In the genomic region with DNA sequence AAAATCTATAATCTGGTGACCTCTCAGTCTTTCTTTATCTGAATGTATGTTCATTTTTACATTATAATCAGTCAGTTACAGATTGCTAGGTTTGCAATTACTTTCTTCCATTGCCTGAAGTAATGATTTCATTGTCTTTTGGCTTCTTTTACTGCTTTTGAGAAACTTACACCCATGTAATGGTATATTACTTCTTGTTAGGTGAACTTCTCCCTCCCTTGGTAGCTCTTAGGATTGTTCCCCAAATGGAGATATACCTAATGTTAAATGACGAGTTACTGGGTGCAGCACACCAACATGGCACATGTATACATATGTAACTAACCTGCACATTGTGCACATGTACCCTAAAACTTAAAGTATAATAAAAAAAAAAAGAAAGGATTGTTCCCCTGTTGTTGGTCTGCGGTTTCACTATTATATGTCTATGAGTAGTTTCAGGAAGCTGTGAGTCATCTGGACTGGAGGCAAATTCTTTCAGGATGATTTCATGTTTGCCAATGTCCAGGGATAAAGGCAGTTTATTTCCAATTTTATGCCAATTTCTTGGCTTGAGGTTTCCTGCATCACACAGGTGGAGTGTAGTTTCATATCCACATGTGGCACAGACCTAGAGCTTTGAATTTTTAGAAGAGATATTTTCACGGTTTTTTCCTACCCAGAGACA, we compare ENCODE assay signal across 15 cellular contexts. TPM values are rescaled to one million over a fixed set of nuclear protein-coding genes. Genes with fewer than 3 reads are reported as not detected.
DNase-seq lines count a peak whose midpoint lies in the region; ATAC-seq, FAIRE-seq and TF ChIP-seq lines count a peak whose summit lies in the region.
"Had no signal": no experiment of that assay in that cellular context is flagged by ENCODE, and none has a peak within 500 bp of the region (broad histone marks: within the 10 kb centered on the region; RNA-seq: fewer than 3 reads in every experiment).

No MANE protein-coding gene starts in this region.

- no peak overlapping the region for H3K4me3 ChIP-seq in AG04449 (ENCODE audit: low read depth, low read length)
- no peak overlapping the region for H3K4me3 ChIP-seq in effector memory CD4-positive, alpha-beta T cell (ENCODE audit: insufficient read depth, low read depth, low read length, poor library complexity, severe bottlenecking)
- H3K4me3 ChIP-seq in Peyer's patch, result no peak overlapping the region
- H3K4me3 ChIP-seq: lung, right lobe of liver had no signal

- no peak overlapping the region for H3K27ac ChIP-seq in effector memory CD4-positive, alpha-beta T cell (ENCODE audit: insufficient read depth, low read length, poor library complexity, severe bottlenecking)
- H3K27ac ChIP-seq in Peyer's patch, result no peak overlapping the region
- H3K27ac ChIP-seq: right lobe of liver had no signal

- no peaks in the 10 kb centered on the region for H3K4me1 ChIP-seq in effector memory CD4-positive, alpha-beta T cell (ENCODE audit: control insufficient read depth, insufficient read depth, low read length, poor library complexity, severe bottlenecking)
- H3K4me1 ChIP-seq in Peyer's patch, result no peaks in the 10 kb centered on the region
- H3K4me1 ChIP-seq: right lobe of liver had no signal

- no peaks in the 10 kb centered on the region for H3K9me3 ChIP-seq in effector memory CD4-positive, alpha-beta T cell (ENCODE audit: control insufficient read depth, low read length)
- no peaks in the 10 kb centered on the region for H3K9me3 ChIP-seq in Peyer's patch
- H3K9me3 ChIP-seq: right lobe of liver had no signal

- POLR2A ChIA-PET in AG04449 (lab: Yijun Ruan, JAX), result interaction anchor here (0.8 kb wide), 1 partner anchor 44 kb away, joined by 3 read pairs; a partner anchor contains a TSS

- H3K27me3 ChIP-seq in effector memory CD4-positive, alpha-beta T cell (replicated peaks; ENCODE audit: control insufficient read depth, insufficient read depth, low read length, poor library complexity, severe bottlenecking), result no peaks in the 10 kb centered on the region
- H3K27me3 ChIP-seq in Peyer's patch, result no peaks in the 10 kb centered on the region
- H3K27me3 ChIP-seq: right lobe of liver had no signal

- DNase-seq in AG04449 (ENCODE audit: low read depth, low spot score) (peak; percentile 14), HTR-8/SVneo (ENCODE audit: insufficient read length, low spot score) (peak; percentile 4), astrocyte of the hippocampus (ENCODE audit: low read depth, low spot score) (peak; percentile 71), iris pigment epithelial cell (ENCODE audit: low read depth) (peak; percentile 76), COLO668 (lab: John Stamatoyannopoulos, UW; ENCODE audit: unreplicated experiment) (no peak), Peyer's patch (no peak)
- DNase-seq in effector memory CD4-positive, alpha-beta T cell, result no peak
- DNase-seq: activated CD4-positive, alpha-beta memory T cell treated with anti-CD3 and anti-CD28 coated beads for 36 hours; activated naive CD4-positive, alpha-beta T cell treated with anti-CD3 and anti-CD28 coated beads, Interleukin-2, amount 50 U/mL, for 16 hours; NCI-H2171 treated with DMSO at 0.1 percent for 48 hours; right lobe of liver had no signal

- FAIRE-seq in HTR-8/SVneo (lab: Jason Lieb, UNC), result no peak
- FAIRE-seq: HepG2 had no signal

- CTCF ChIA-PET in AG04449 (lab: Yijun Ruan, JAX), result no interaction called here

- no peak for ATAC-seq in GM21723 (IDR thresholded peaks at IDR 0.05; ENCODE audit: unreplicated experiment)
- ATAC-seq: HepG2 had no signal

- H3K36me3 ChIP-seq in effector memory CD4-positive, alpha-beta T cell (ENCODE audit: control insufficient read depth, insufficient read depth, low read length), result no peaks in the 10 kb centered on the region
- H3K36me3 ChIP-seq in Peyer's patch, result no peaks in the 10 kb centered on the region
- H3K36me3 ChIP-seq: right lobe of liver had no signal

- no peak for TF ChIP-seq CTCF in AG04449 (IDR thresholded peaks at IDR 0.05; ENCODE audit: insufficient read depth, low read length, missing control alignments)
- no peak for TF ChIP-seq CTCF in Peyer's patch (IDR thresholded peaks at IDR 0.05)

- no peak for TF ChIP-seq POLR2A in Peyer's patch (IDR thresholded peaks at IDR 0.05)

RNA-seq across cellular contexts. Expression of a gene that starts 21.8 kb away (rescaled TPM):
- not detected for total RNA-seq in Peyer's patch
- total RNA-seq: activated CD4-positive, alpha-beta memory T cell treated with anti-CD3 and anti-CD28 coated beads for 36 hours; B cell; HepG2; lung; right lobe of liver had no signal

RNA-seq across cellular contexts. Expression of a gene that starts 43.5 kb away (rescaled TPM):
- 1 to 10 TPM in 2 of 4 donors, not detected in 2; 1.1 to 1.5 TPM for total RNA-seq in Peyer's patch
- total RNA-seq: HepG2 had no signal

Comparison
In these comparisons a context has a peak if more than half of its experiments do, and no peak if none do; other contexts are left out.
1. DNase-seq: peak in AG04449 (single experiment), HTR-8/SVneo (single experiment), astrocyte of the hippocampus (single experiment) and iris pigment epithelial cell (single experiment); none in effector memory CD4-positive, alpha-beta T cell (0 of 3), COLO668 (single experiment) and Peyer's patch (0 of 3).